ENCODE assay signal across 23 cellular contexts in genomic region chr14:80839743-80840142, GRCh38.
"Had no signal": no experiment of that assay in that cellular context is flagged by ENCODE, and none has a peak within 500 bp of the region (broad histone marks: within the 10 kb centered on the region; RNA-seq: fewer than 3 reads in every experiment).

No MANE protein-coding gene starts in this region.

- H3K27ac ChIP-seq: colonic mucosa, coronary artery, epithelial cell of prostate, esophagus muscularis mucosa, esophagus squamous epithelium, foreskin keratinocyte, gastrocnemius medialis, gastroesophageal sphincter, heart left ventricle, heart right ventricle had no signal

- DNase-seq: colonic mucosa; cortex of kidney; dermis blood vessel endothelial cell; effector CD4-positive, alpha-beta T cell; effector CD8-positive, alpha-beta T cell; effector memory CD4-positive, alpha-beta T cell; effector memory CD8-positive, alpha-beta T cell; endodermal cell; erythroblast; esophagus squamous epithelium; foreskin fibroblast; foreskin melanocyte; gastrocnemius medialis; glutamatergic neuron; head of caudate nucleus; heart left ventricle; heart right ventricle had no signal

- H3K27me3 ChIP-seq: colonic mucosa, esophagus muscularis mucosa, esophagus squamous epithelium, foreskin keratinocyte, gastrocnemius medialis, gastroesophageal sphincter, heart left ventricle, heart right ventricle had no signal

- ATAC-seq: effector memory CD8-positive, alpha-beta T cell; esophagus mucosa; foreskin keratinocyte; gastrocnemius medialis; gastroesophageal sphincter; heart left ventricle; heart right ventricle had no signal

- H3K36me3 ChIP-seq: colonic mucosa, esophagus muscularis mucosa, esophagus squamous epithelium, gastrocnemius medialis, gastroesophageal sphincter, heart left ventricle, heart right ventricle had no signal

- H3K4me1 ChIP-seq: colonic mucosa, esophagus squamous epithelium had no signal

- H3K9me3 ChIP-seq: colonic mucosa, esophagus muscularis mucosa, esophagus squamous epithelium, gastrocnemius medialis, gastroesophageal sphincter, heart left ventricle, heart right ventricle had no signal

- H3K4me3 ChIP-seq: colonic mucosa, coronary artery, esophagus muscularis mucosa, esophagus squamous epithelium, gastrocnemius medialis, gastroesophageal sphincter, heart left ventricle, heart right ventricle had no signal
